Comparison of ENCODE assay signal across 10 cellular contexts in genomic region chr12:102824218-102824835, GRCh38.
DNase-seq lines count a peak whose midpoint lies in the region; ATAC-seq lines count a peak whose summit lies in the region.
"Had no signal": no experiment of that assay in that cellular context is flagged by ENCODE, and none has a peak within 500 bp of the region (broad histone marks: within the 10 kb centered on the region; RNA-seq: fewer than 3 reads in every experiment).

No MANE protein-coding gene starts in this region.

- no peak for ATAC-seq in stimulated activated naive CD8-positive, alpha-beta T cell treated with anti-CD3 and anti-CD28 coated beads, Interleukin-15, Interleukin-2, amounts not matched to agents 100 U/mL and 50 U/mL, for 24 hours

- intact Hi-C loops in activated CD4-positive, alpha-beta T cell treated with anti-CD3 and anti-CD28 coated beads, Interleukin-2, amount 10 ng/mL, durations not matched to agents 24 days and 14 days (cut with micrococcal nuclease), result no loop called here

- H3K27me3 ChIP-seq in iPS-20b (ENCODE audit: insufficient read depth, low read length), result peaks cover 58% of the 10 kb centered on the region

- H3K36me3 ChIP-seq in iPS-20b (ENCODE audit: insufficient read depth, low read depth, low read length), result no peaks in the 10 kb centered on the region

- peak overlapping the region; percentile 68; the same call in 1 of the 2 replicates for H3K4me3 ChIP-seq in iPS-20b (ENCODE audit: low read length)

- no peak overlapping the region for H3K27ac ChIP-seq in iPS-20b (ENCODE audit: low read length)

- no peaks in the 10 kb centered on the region for H3K4me1 Mint-ChIP-seq in activated CD4-positive, alpha-beta T cell treated with anti-CD3 and anti-CD28 coated beads, Interleukin-2, amount 10 ng/mL, durations not matched to agents 24 days and 14 days

- H3K9me3 Mint-ChIP-seq in activated CD4-positive, alpha-beta T cell treated with anti-CD3 and anti-CD28 coated beads, Interleukin-2, amount 10 ng/mL, durations not matched to agents 24 days and 14 days, result no peaks in the 10 kb centered on the region

- H3K27ac Mint-ChIP-seq in activated CD4-positive, alpha-beta T cell treated with anti-CD3 and anti-CD28 coated beads, Interleukin-2, amount 10 ng/mL, durations not matched to agents 24 days and 14 days, result no peak overlapping the region
- H3K27ac Mint-ChIP-seq: IgD-negative memory B cell, T-cell had no signal

- H3K4me3 Mint-ChIP-seq in activated CD4-positive, alpha-beta T cell treated with anti-CD3 and anti-CD28 coated beads, Interleukin-2, amount 10 ng/mL, durations not matched to agents 24 days and 14 days, result no peak overlapping the region
- H3K4me3 Mint-ChIP-seq: IgD-negative memory B cell, T-cell had no signal

- H3K9ac ChIP-seq in iPS-20b (ENCODE audit: low read depth, low read length), result no peak overlapping the region

- peak; percentile 60 for DNase-seq in activated CD4-positive, alpha-beta T cell treated with anti-CD3 and anti-CD28 coated beads, Interleukin-2, amount 10 ng/mL, durations not matched to agents 24 days and 14 days
- DNase-seq in activated CD4-positive, alpha-beta T cell treated with anti-CD3 and anti-CD28 coated beads for 4 hours, result no peak
- DNase-seq in astrocyte of the hippocampus (ENCODE audit: low read depth, low spot score) (peak; percentile 79), HT-29 (ENCODE audit: low spot score) (no peak), NCI-H187 (lab: John Stamatoyannopoulos, UW) (no peak), NCI-H2081 (lab: John Stamatoyannopoulos, UW) (no peak)
- DNase-seq in stimulated activated naive CD8-positive, alpha-beta T cell treated with anti-CD3 and anti-CD28 coated beads, Interleukin-15, Interleukin-2, amounts not matched to agents 100 U/mL and 50 U/mL, for 24 hours, result peak; percentile 9
- DNase-seq: T-cell had no signal

- no peaks in the 10 kb centered on the region for H3K36me3 Mint-ChIP-seq in activated CD4-positive, alpha-beta T cell treated with anti-CD3 and anti-CD28 coated beads, Interleukin-2, amount 10 ng/mL, durations not matched to agents 24 days and 14 days (ENCODE audit: low read depth)
- H3K36me3 Mint-ChIP-seq: T-cell had no signal

- H3K9me3 ChIP-seq in iPS-20b (ENCODE audit: insufficient read depth, low read depth, low read length), result no peaks in the 10 kb centered on the region

- H3K27me3 Mint-ChIP-seq in activated CD4-positive, alpha-beta T cell treated with anti-CD3 and anti-CD28 coated beads, Interleukin-2, amount 10 ng/mL, durations not matched to agents 24 days and 14 days, result peaks cover 20% of the 10 kb centered on the region

- no peaks in the 10 kb centered on the region; the same call in 1 of the 2 replicates for H3K4me1 ChIP-seq in iPS-20b (ENCODE audit: insufficient read depth, low read length)

Comparison
In these comparisons a context has a peak if more than half of its experiments do, and no peak if none do; other contexts are left out.
1. DNase-seq: peak in activated CD4-positive, alpha-beta T cell treated with anti-CD3 and anti-CD28 coated beads, Interleukin-2, amount 10 ng/mL, durations not matched to agents 24 days and 14 days (single experiment), astrocyte of the hippocampus (single experiment) and stimulated activated naive CD8-positive, alpha-beta T cell treated with anti-CD3 and anti-CD28 coated beads, Interleukin-15, Interleukin-2, amounts not matched to agents 100 U/mL and 50 U/mL, for 24 hours (single experiment); none in activated CD4-positive, alpha-beta T cell treated with anti-CD3 and anti-CD28 coated beads for 4 hours (0 of 2), HT-29 (single experiment), NCI-H187 (0 of 2) and NCI-H2081 (0 of 2).